Comparison of ENCODE assay signal across 19 cellular contexts in the genomic region with DNA sequence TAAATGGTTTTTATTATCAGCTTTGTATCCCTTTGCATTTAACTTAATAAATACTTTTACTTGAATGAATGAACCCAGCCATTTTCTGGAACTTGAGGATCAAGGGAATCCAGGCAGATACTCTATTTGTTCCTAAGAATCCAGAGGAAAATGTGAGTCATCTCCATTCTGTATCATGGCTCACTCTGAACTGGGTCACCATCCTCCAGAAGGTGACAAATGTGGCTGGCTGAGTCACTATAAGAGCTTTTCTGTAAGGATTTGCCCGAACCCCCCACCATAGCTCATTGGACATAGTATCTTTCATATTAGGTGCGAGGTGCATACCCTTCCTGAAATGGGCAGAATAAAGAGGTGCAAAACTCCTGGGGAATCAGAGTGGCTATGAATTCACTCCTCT. TPM values are rescaled to one million over a fixed set of nuclear protein-coding genes. Genes with fewer than 3 reads are reported as not detected.
DNase-seq lines count a peak whose midpoint lies in the region; ATAC-seq lines count a peak whose summit lies in the region.
"Had no signal": no experiment of that assay in that cellular context is flagged by ENCODE, and none has a peak within 500 bp of the region (broad histone marks: within the 10 kb centered on the region; RNA-seq: fewer than 3 reads in every experiment).

No MANE protein-coding gene starts in this region.

- DNase-seq in AG20443 (ENCODE audit: low spot score) (peak; percentile 16), M059J (ENCODE audit: low read depth) (peak; percentile 92), dermis blood vessel endothelial cell (peak; percentile 3), myocyte (ENCODE audit: low read depth) (peak; percentile 61), DMS79 (lab: John Stamatoyannopoulos, UW) (no peak), epidermal melanocyte (ENCODE audit: insufficient read length, low spot score) (no peak)
- DNase-seq: activated CD4-positive, alpha-beta T cell treated with anti-CD3 and anti-CD28 coated beads, Interleukin-2, amount 50 U/mL, for 1 hour; activated naive CD4-positive, alpha-beta T cell treated with anti-CD3 and anti-CD28 coated beads for 36 hours; AML-193; Calu3; effector CD8-positive, alpha-beta T cell; GOT3; MG63; NCI-H1694 treated with DMSO at 0.1 percent for 48 hours; NCI-H510A; retina had no signal

- ATAC-seq in HG03442 (IDR thresholded peaks at IDR 0.05; ENCODE audit: unreplicated experiment): no peak
- no peak for ATAC-seq in HG02840 (IDR thresholded peaks at IDR 0.05; ENCODE audit: low FRiP score, unreplicated experiment)

RNA-seq across cellular contexts. Expression of a gene that starts 25.8 kb away (rescaled TPM):
- 0.02 and 0.12 TPM in 2 replicates for total RNA-seq in M059J (2014; rRNA removed; shearing (Covaris generic))
- total RNA-seq in dermis blood vessel endothelial cell (not detected in 2 replicates), myocyte (0.52 and 1.2 TPM in 2 replicates)
- 0.32 TPM for polyA plus RNA-seq in myocyte (2012)
- total RNA-seq: activated naive CD4-positive, alpha-beta T cell treated with anti-CD3 and anti-CD28 coated beads for 36 hours; Calu3; vagina had no signal

Comparison
In these comparisons a context has a peak if more than half of its experiments do, and no peak if none do; other contexts are left out.
1. DNase-seq: peak in AG20443 (single experiment), M059J (single experiment), dermis blood vessel endothelial cell (single experiment) and myocyte (single experiment); none in DMS79 (single experiment) and epidermal melanocyte (single experiment).